Comparison of ENCODE assay signal across 21 cellular contexts in the genomic region with DNA sequence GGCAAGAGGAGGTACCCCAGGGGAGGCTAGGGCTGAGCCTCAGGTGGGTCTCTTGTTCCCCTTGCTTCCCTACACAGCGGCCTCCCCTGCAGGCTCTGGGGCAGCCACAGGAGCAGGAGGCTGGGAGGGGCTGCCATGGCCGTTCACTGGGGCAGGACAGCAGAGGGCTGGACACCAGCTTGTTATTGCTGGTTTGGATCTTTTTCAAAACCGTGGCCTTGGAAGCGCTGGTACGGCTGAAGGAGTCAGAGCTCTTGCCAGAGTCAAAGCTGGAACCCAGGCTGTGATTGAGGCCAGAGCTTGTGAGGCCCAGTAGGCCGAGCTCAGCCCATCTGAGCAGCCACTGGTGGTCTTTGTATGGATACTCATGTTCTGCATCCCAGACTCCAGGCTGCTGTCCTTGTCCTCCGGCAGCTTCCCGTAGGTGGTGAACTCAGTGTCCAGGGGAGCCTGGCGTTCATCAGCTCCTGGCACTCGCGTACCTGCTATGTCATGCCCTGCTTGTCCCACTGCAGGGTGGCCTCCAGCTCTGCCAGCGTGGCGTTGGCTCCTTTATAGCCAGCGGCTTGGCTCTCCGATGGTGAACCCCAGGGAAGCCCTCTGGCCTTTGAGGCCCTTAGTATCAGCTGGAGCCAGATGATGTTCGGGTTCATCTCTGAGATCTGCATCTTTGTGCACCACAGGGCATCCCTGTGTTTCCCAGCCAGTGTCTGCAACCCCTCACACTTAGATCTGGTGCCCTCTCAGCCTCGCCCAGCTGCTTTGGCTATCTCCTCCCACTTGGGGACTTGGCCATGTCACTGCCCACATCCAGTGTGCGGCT.
"Had no signal": no experiment of that assay in that cellular context is flagged by ENCODE, and none has a peak within 500 bp of the region (broad histone marks: within the 10 kb centered on the region; RNA-seq: fewer than 3 reads in every experiment).

No MANE protein-coding gene starts in this region.

- H3K27ac ChIP-seq: colonic mucosa, gastrocnemius medialis, left ventricle myocardium inferior, pancreas, right lobe of liver, SK-N-MC, tibial artery had no signal

- FAIRE-seq: endometrium, pancreas had no signal

- H3K4me3 ChIP-seq: colonic mucosa, gastrocnemius medialis, left ventricle myocardium inferior, pancreas, right lobe of liver, SK-N-MC, smooth muscle cell, tibial artery had no signal

- DNase-seq: activated B cell treated with CpG ODN at 0.5 μM for 24 hours; activated CD4-positive, alpha-beta T cell treated with anti-CD3 and anti-CD28 coated beads for 48 hours; activated CD8-positive, alpha-beta T cell treated with anti-CD3 and anti-CD28 coated beads, Interleukin-2, amount 10 ng/mL, durations not matched to agents 7 days and 5 days; activated gamma-delta T cell; activated T-cell treated with anti-CD3 and anti-CD28 coated beads, Interleukin-2, amount 50 U/mL, for 48 hours; caudate nucleus; colonic mucosa; erythroblast; gastrocnemius medialis; head of caudate nucleus; left ventricle myocardium inferior; mammary epithelial cell; naive thymus-derived CD8-positive, alpha-beta T cell; right lobe of liver; stimulated activated CD4-positive, alpha-beta T cell treated with anti-CD3 and anti-CD28 coated beads, Interleukin-4, amount 100 ng/mL, for 1 hour; tibial artery had no signal

- H3K4me2 ChIP-seq: smooth muscle cell had no signal

- H3K27ac Mint-ChIP-seq: activated B cell treated with CpG ODN at 0.5 μM for 24 hours; activated CD8-positive, alpha-beta T cell treated with anti-CD3 and anti-CD28 coated beads, Interleukin-2, amount 10 ng/mL, durations not matched to agents 7 days and 5 days; activated naive CD4-positive, alpha-beta T cell treated with anti-CD3 and anti-CD28 coated beads, Interleukin-2, amount 50 U/mL, for 24 hours had no signal

- ATAC-seq: activated CD8-positive, alpha-beta T cell treated with anti-CD3 and anti-CD28 coated beads, Interleukin-2, amount 10 ng/mL, durations not matched to agents 7 days and 5 days; gastrocnemius medialis; naive thymus-derived CD8-positive, alpha-beta T cell; pancreas had no signal

- H3K27me3 Mint-ChIP-seq: activated B cell treated with CpG ODN at 0.5 μM for 24 hours; activated naive CD4-positive, alpha-beta T cell treated with anti-CD3 and anti-CD28 coated beads, Interleukin-2, amount 50 U/mL, for 24 hours had no signal

- H3K4me3 Mint-ChIP-seq: activated B cell treated with CpG ODN at 0.5 μM for 24 hours; activated CD8-positive, alpha-beta T cell treated with anti-CD3 and anti-CD28 coated beads, Interleukin-2, amount 10 ng/mL, durations not matched to agents 7 days and 5 days; activated naive CD4-positive, alpha-beta T cell treated with anti-CD3 and anti-CD28 coated beads, Interleukin-2, amount 50 U/mL, for 24 hours; naive thymus-derived CD8-positive, alpha-beta T cell had no signal

- H3K9me3 ChIP-seq: colonic mucosa, gastrocnemius medialis, left ventricle myocardium inferior, pancreas, right lobe of liver, tibial artery had no signal

- H3K27me3 ChIP-seq: colonic mucosa, pancreas, right lobe of liver, tibial artery had no signal

- H3K36me3 ChIP-seq: colonic mucosa, gastrocnemius medialis, left ventricle myocardium inferior, pancreas, right lobe of liver, tibial artery had no signal

- H3K9me3 Mint-ChIP-seq: activated B cell treated with CpG ODN at 0.5 μM for 24 hours; activated naive CD4-positive, alpha-beta T cell treated with anti-CD3 and anti-CD28 coated beads, Interleukin-2, amount 50 U/mL, for 24 hours; naive thymus-derived CD8-positive, alpha-beta T cell had no signal

- H3K36me3 Mint-ChIP-seq: activated naive CD4-positive, alpha-beta T cell treated with anti-CD3 and anti-CD28 coated beads, Interleukin-2, amount 50 U/mL, for 24 hours; naive thymus-derived CD8-positive, alpha-beta T cell had no signal
